In genomic region chr4:75003979-75004378, GRCh38 we compare ENCODE assay signal across 15 cellular contexts.
"Had no signal": no experiment of that assay in that cellular context is flagged by ENCODE, and none has a peak within 500 bp of the region (broad histone marks: within the 10 kb centered on the region; RNA-seq: fewer than 3 reads in every experiment).

No MANE protein-coding gene starts in this region.

- H3K27ac ChIP-seq: foreskin keratinocyte, neural progenitor cell, tibial nerve had no signal

- H3K36me3 ChIP-seq: heart right ventricle, neural progenitor cell, tibial nerve had no signal

- H3K4me1 ChIP-seq: foreskin keratinocyte, neural progenitor cell, tibial nerve had no signal

- H3K9ac ChIP-seq: neural progenitor cell had no signal

- H3K4me3 Mint-ChIP-seq: activated naive CD8-positive, alpha-beta T cell treated with anti-CD3 and anti-CD28 coated beads, Interleukin-2, amount 10 ng/mL, durations not matched to agents 7 days and 5 days; activated T-helper 1 cell treated with anti-CD3 and anti-CD28 coated beads, Interleukin-12 subunit alpha, Interleukin-12 subunit beta, Interleukin-2, Interleukin-4 antibody, amounts not matched to agents 30 ng/mL and 10 ng/mL and 1 ng/mL, durations not matched to agents 14 hours and 24 hours and 36 hours; mesothelial cell of epicardium; neural progenitor cell; stimulated activated effector memory CD8-positive, alpha-beta T cell treated with anti-CD3 and anti-CD28 coated beads, Interleukin-12 subunit alpha, Interleukin-12 subunit beta, amount 100 ng/mL, for 72 hours had no signal

- H3K4me3 ChIP-seq: heart right ventricle, lung, neural progenitor cell, tibial nerve had no signal

- H3K4me2 ChIP-seq: neural progenitor cell had no signal

- H3K27me3 ChIP-seq: foreskin keratinocyte, heart right ventricle, neural progenitor cell, tibial nerve had no signal

- H3K27me3 Mint-ChIP-seq: activated naive CD8-positive, alpha-beta T cell treated with anti-CD3 and anti-CD28 coated beads, Interleukin-2, amount 10 ng/mL, durations not matched to agents 7 days and 5 days had no signal

- H3K27ac Mint-ChIP-seq: activated naive CD8-positive, alpha-beta T cell treated with anti-CD3 and anti-CD28 coated beads, Interleukin-2, amount 10 ng/mL, durations not matched to agents 7 days and 5 days; activated T-helper 1 cell treated with anti-CD3 and anti-CD28 coated beads, Interleukin-12 subunit alpha, Interleukin-12 subunit beta, Interleukin-2, Interleukin-4 antibody, amounts not matched to agents 30 ng/mL and 10 ng/mL and 1 ng/mL, durations not matched to agents 14 hours and 24 hours and 36 hours; mesothelial cell of epicardium; neural progenitor cell; stimulated activated effector memory CD8-positive, alpha-beta T cell treated with anti-CD3 and anti-CD28 coated beads, Interleukin-12 subunit alpha, Interleukin-12 subunit beta, amount 100 ng/mL, for 72 hours had no signal

- H3K4me1 Mint-ChIP-seq: activated naive CD8-positive, alpha-beta T cell treated with anti-CD3 and anti-CD28 coated beads, Interleukin-2, amount 10 ng/mL, durations not matched to agents 7 days and 5 days; neural progenitor cell; stimulated activated effector memory CD8-positive, alpha-beta T cell treated with anti-CD3 and anti-CD28 coated beads, Interleukin-12 subunit alpha, Interleukin-12 subunit beta, amount 100 ng/mL, for 72 hours had no signal

- H2AFZ ChIP-seq: neural progenitor cell had no signal

- H3K36me3 Mint-ChIP-seq: activated naive CD8-positive, alpha-beta T cell treated with anti-CD3 and anti-CD28 coated beads, Interleukin-2, amount 10 ng/mL, durations not matched to agents 7 days and 5 days; mesothelial cell of epicardium; stimulated activated effector memory CD8-positive, alpha-beta T cell treated with anti-CD3 and anti-CD28 coated beads, Interleukin-12 subunit alpha, Interleukin-12 subunit beta, amount 100 ng/mL, for 72 hours had no signal

- DNase-seq: activated naive CD4-positive, alpha-beta T cell; activated naive CD8-positive, alpha-beta T cell treated with anti-CD3 and anti-CD28 coated beads, Interleukin-2, amount 10 ng/mL, durations not matched to agents 7 days and 5 days; anterior cingulate cortex; cerebellar nuclear complex; effector memory CD4-positive, alpha-beta T cell; foreskin keratinocyte; heart right ventricle; left cardiac atrium; stimulated activated CD4-positive, alpha-beta T cell treated with anti-CD3 and anti-CD28 coated beads, Interleukin-12 subunit alpha, Interleukin-12 subunit beta, amount 100 ng/mL, for 4 hours had no signal
